ENCODE assay signal across 8 cellular contexts in the genomic region with DNA sequence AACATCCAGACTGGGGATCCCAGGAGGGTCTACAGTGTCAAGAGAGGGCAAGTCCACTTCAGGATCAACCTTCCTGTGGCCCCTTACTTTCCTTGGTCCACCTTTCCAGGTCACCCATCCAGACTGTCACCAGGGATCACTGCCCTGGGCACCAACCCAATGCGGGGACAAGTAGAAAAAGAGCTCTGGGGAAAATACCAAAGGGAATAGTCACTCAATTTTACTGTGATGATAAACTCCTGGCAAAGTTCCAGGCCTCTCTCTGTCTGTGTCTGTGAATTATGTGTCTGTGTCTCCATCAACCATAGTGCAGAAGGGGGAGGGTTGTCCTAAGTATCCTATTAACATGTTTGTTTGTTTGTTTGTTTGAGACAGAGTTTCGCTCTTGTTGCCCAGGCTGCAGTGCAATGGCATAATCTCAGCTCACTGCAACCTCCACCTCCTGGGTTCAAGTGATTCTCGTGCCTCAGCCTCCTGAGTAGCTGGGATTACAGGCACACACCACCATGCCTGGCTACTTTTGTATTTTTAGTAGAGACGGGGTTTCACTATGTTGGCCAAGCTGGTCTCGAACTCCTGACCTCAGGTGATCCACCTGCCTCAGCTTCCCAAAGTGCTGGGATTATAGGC. TPM values are rescaled to one million over a fixed set of nuclear protein-coding genes. Genes with fewer than 3 reads are reported as not detected.
DNase-seq lines count a peak whose midpoint lies in the region; ATAC-seq, FAIRE-seq and TF ChIP-seq lines count a peak whose summit lies in the region.
"Not testable (repeated sequence)": the region's sequence is repeated elsewhere in the genome, so short reads cannot be mapped to it uniquely, and the experiment has no call there.

No MANE protein-coding gene starts in this region.

- H3K27ac Mint-ChIP-seq in astrocyte (ENCODE audit: unreplicated experiment) (peak overlapping the region; percentile 85), osteocyte (ENCODE audit: unreplicated experiment) (peak overlapping the region; percentile 57)

- not testable (repeated sequence) for H3K36me3 Mint-ChIP-seq in astrocyte (ENCODE audit: low read depth, unreplicated experiment); osteocyte (ENCODE audit: unreplicated experiment)

- H3K27ac ChIP-seq in IMR-90 (ENCODE audit: insufficient read depth, low read length) = not testable (repeated sequence)
- peak overlapping the region; percentile 94 for H3K27ac ChIP-seq in RWPE1
- peak overlapping the region; percentile 12 for H3K27ac ChIP-seq in astrocyte (ENCODE audit: low read depth, low read length)
- peak overlapping the region; percentile 27 for H3K27ac ChIP-seq in keratinocyte (ENCODE audit: control insufficient read depth, insufficient read depth, low read length)

- H3K4me2 ChIP-seq in IMR-90 (ENCODE audit: low read depth, low read length) = not testable (repeated sequence)
- peak overlapping the region; percentile 39 for H3K4me2 ChIP-seq in astrocyte (ENCODE audit: low read length)
- H3K4me2 ChIP-seq in keratinocyte (ENCODE audit: control insufficient read depth, extremely low read depth, insufficient read depth, low read depth, low read length) = peak overlapping the region; percentile 51

- ATAC-seq in IMR-90 (ENCODE audit: low read depth) = not testable (repeated sequence)

- peak overlapping the region; percentile 11 for H2AFZ ChIP-seq in IMR-90 (replicated peaks; ENCODE audit: low read length, poor library complexity)
- H2AFZ ChIP-seq in astrocyte (ENCODE audit: low read depth, low read length); keratinocyte (ENCODE audit: control insufficient read depth, low read length): not testable (repeated sequence)

- CTCF ChIA-PET in IMR-90 (lab: Yijun Ruan, JAX) = not testable (repeated sequence)
- CTCF ChIA-PET in RWPE1 (lab: Yijun Ruan, JAX) = interaction anchor here (0.8 kb wide), 1 partner anchor 60 kb away, joined by 3 read pairs; no protein-coding TSS in a partner anchor

- peak overlapping the region; percentile 72 for H2BK20ac ChIP-seq in IMR-90 (ENCODE audit: low read depth, low read length)

- not testable (repeated sequence) for H3K36me3 ChIP-seq in IMR-90 (ENCODE audit: control insufficient read depth, insufficient read depth, low read length); astrocyte (ENCODE audit: insufficient read depth, low read length); keratinocyte (ENCODE audit: control insufficient read depth in 2 of 2, extremely low read depth in 1 of 2, insufficient read depth in 2 of 2, low read length in 2 of 2)

- peak overlapping the region; percentile 34 for H3K4me3 Mint-ChIP-seq in astrocyte (ENCODE audit: unreplicated experiment)
- not testable (repeated sequence) for H3K4me3 Mint-ChIP-seq in osteocyte (ENCODE audit: unreplicated experiment)

- H4K91ac ChIP-seq in IMR-90 (ENCODE audit: insufficient read depth, low read depth, low read length) = 0 out of 2 replicates have a peak overlapping the region, but pooled peaks have one; percentile 36

- peak overlapping the region; percentile 72 for H3K4ac ChIP-seq in IMR-90 (ENCODE audit: low read depth, low read length)

- not testable (repeated sequence) for BruUV-seq in IMR-90 (replicated peaks; lab: Mats Ljungman, UMichigan)

- peak overlapping the region; percentile 8; the same call in 1 of the 2 replicates for H3K14ac ChIP-seq in IMR-90 (replicated peaks; ENCODE audit: low read depth, low read length)

- dilution Hi-C loops in IMR-90 (cut with HindIII; ENCODE audit: low sequenced_read_pairs, unreplicated experiment); keratinocyte (cut with MboI; ENCODE audit: extremely low pct_ligation_motif_present, low sequenced_read_pairs): not testable (repeated sequence)

- not testable (repeated sequence) for H3K56ac ChIP-seq in IMR-90 (ENCODE audit: extremely low read depth, insufficient read depth, low read length)

- not testable (repeated sequence) for TF ChIP-seq POLR2A in IMR-90 (IDR thresholded peaks at IDR 0.05; ENCODE audit: low read depth, low read length)

- not testable (repeated sequence) for H3K9me3 Mint-ChIP-seq in astrocyte (ENCODE audit: unreplicated experiment); osteocyte (ENCODE audit: unreplicated experiment)

- TF ChIP-seq CTCF in IMR-90 (conservative IDR thresholded peaks at IDR 0.05; ENCODE audit: low read depth, low read length); RWPE1 (conservative IDR thresholded peaks at IDR 0.05; ENCODE audit: low read depth); astrocyte (IDR thresholded peaks at IDR 0.05; ENCODE audit: insufficient read depth, low read depth, low read length); epithelial cell of esophagus (IDR thresholded peaks at IDR 0.05; ENCODE audit: insufficient read depth, low read depth, low read length, missing control alignments); keratinocyte (optimal IDR thresholded peaks at IDR 0.05 in 1 of 3, IDR thresholded peaks at IDR 0.05 in 1 of 3, conservative IDR thresholded peaks at IDR 0.05 in 1 of 3; ENCODE audit: extremely low read depth in 1 of 3, insufficient read depth in 2 of 3, low read length in 3 of 3); osteocyte (IDR thresholded peaks at IDR 0.05): not testable (repeated sequence)

- not testable (repeated sequence) for H3K27me3 Mint-ChIP-seq in astrocyte (ENCODE audit: low read depth, unreplicated experiment); osteocyte (ENCODE audit: unreplicated experiment)

- H2BK5ac ChIP-seq in IMR-90 (ENCODE audit: low read depth, low read length, poor library complexity, severe bottlenecking) = not testable (repeated sequence)

- H3K79me1 ChIP-seq in IMR-90 (ENCODE audit: low read depth in 1 of 2, low read length in 2 of 2) = peaks cover 3 to 26% of the 10 kb centered on the region in 2 experiments

- H2BK120ac ChIP-seq in IMR-90 (ENCODE audit: low read depth, low read length) = not testable (repeated sequence)

- H3K79me2 ChIP-seq in astrocyte (ENCODE audit: insufficient read depth, low read length) = peaks cover 25% of the 10 kb centered on the region
- H3K79me2 ChIP-seq in keratinocyte (ENCODE audit: control insufficient read depth, insufficient read depth, low read length) = peaks cover 23% of the 10 kb centered on the region

- H3K18ac ChIP-seq in IMR-90 (ENCODE audit: low read depth, low read length) = not testable (repeated sequence)

- not testable (repeated sequence) for FAIRE-seq in astrocyte (lab: Jason Lieb, UNC)
- FAIRE-seq in keratinocyte (lab: Jason Lieb, UNC) = peak; percentile 41

- not testable (repeated sequence) for TF ChIP-seq RAD21 in IMR-90 (IDR thresholded peaks at IDR 0.05; ENCODE audit: low read length)

- peak; percentile 89 for DNase-seq in A172 (ENCODE audit: low spot score)
- DNase-seq in EL = peak; percentile 89
- DNase-seq in IMR-90 = peak; percentile 62
- peak; percentile 42 for DNase-seq in RWPE1 (ENCODE audit: low spot score)
- DNase-seq in astrocyte (ENCODE audit: low read depth) = peak; percentile 49
- DNase-seq in epithelial cell of esophagus (ENCODE audit: low read depth) = peak; percentile 87
- DNase-seq in keratinocyte (ENCODE audit: low read depth, low spot score); osteocyte (ENCODE audit: extremely low spot score, unreplicated experiment): not testable (repeated sequence)

- 0 out of 2 replicates have a peak overlapping the region, but pooled peaks have one; percentile 18 for H3K23ac ChIP-seq in IMR-90 (ENCODE audit: low read depth, low read length)

- H3K4me1 ChIP-seq in IMR-90 (ENCODE audit: control insufficient read depth, insufficient read depth, low read length) = not testable (repeated sequence)
- H3K4me1 ChIP-seq in astrocyte (ENCODE audit: insufficient read depth, low read length) (peaks cover 19% of the 10 kb centered on the region), keratinocyte (ENCODE audit: control insufficient read depth, extremely low read depth, insufficient read depth, low read length) (peaks cover 22% of the 10 kb centered on the region)

- H3K27me3 ChIP-seq in IMR-90 (ENCODE audit: control insufficient read depth, insufficient read depth, low read length); astrocyte (ENCODE audit: insufficient read depth, low read length); keratinocyte (ENCODE audit: control insufficient read depth, extremely low read depth, insufficient read depth, low read length): not testable (repeated sequence)

- not testable (repeated sequence) for H3K9me3 ChIP-seq in IMR-90 (ENCODE audit: control insufficient read depth, insufficient read depth, low read length); astrocyte (ENCODE audit: insufficient read depth, low read depth, low read length); keratinocyte (ENCODE audit: control insufficient read depth, low read depth, low read length)

- in situ Hi-C loops in IMR-90 (cut with MboI; ENCODE audit: low sequenced_read_pairs) = not testable (repeated sequence)

- H3K4me3 ChIP-seq in IMR-90 (ENCODE audit: insufficient read depth, low read depth, low read length); astrocyte (ENCODE audit: insufficient read depth, low read depth, low read length); epithelial cell of esophagus (ENCODE audit: low read length); keratinocyte (ENCODE audit: control insufficient read depth in 2 of 3, extremely low read depth in 1 of 3, insufficient read depth in 2 of 3, low read depth in 1 of 3, low read length in 3 of 3): not testable (repeated sequence)

- H2AK5ac ChIP-seq in IMR-90 (ENCODE audit: low read depth, low read length) = peak overlapping the region; percentile 69

- peak overlapping the region; percentile 22 for H2AK9ac ChIP-seq in IMR-90 (replicated peaks; ENCODE audit: low read depth, low read length, poor library complexity)

- H4K20me1 ChIP-seq in IMR-90 (ENCODE audit: insufficient read depth, low read length) = peaks cover 14% of the 10 kb centered on the region; the same call in 1 of the 2 replicates
- H4K20me1 ChIP-seq in astrocyte (ENCODE audit: insufficient read depth, low read length); keratinocyte (ENCODE audit: control insufficient read depth, extremely low read depth, insufficient read depth, low read length): not testable (repeated sequence)

- not testable (repeated sequence) for H3K9ac ChIP-seq in IMR-90 (ENCODE audit: low read depth, low read length); astrocyte (ENCODE audit: low read length); keratinocyte (ENCODE audit: control insufficient read depth, extremely low read depth, insufficient read depth, low read length)

- POLR2A ChIA-PET in IMR-90 (lab: Charles Lee; ENCODE audit: unreplicated experiment); RWPE1 (lab: Yijun Ruan, JAX; ENCODE audit: low non-redundant PET): not testable (repeated sequence)

- no CpG with 5 or more reads among the region's 5 CpGs for WGBS in IMR-90 (ENCODE audit: extremely low coverage in 2 of 2, insufficient read length in 1 of 2), 2 experiments

- H4K5ac ChIP-seq in IMR-90 (ENCODE audit: low read depth, low read length) = not testable (repeated sequence)

- H3K9me1 ChIP-seq in IMR-90 (ENCODE audit: insufficient read depth, low read length) = peaks cover 15% of the 10 kb centered on the region
- not testable (repeated sequence) for H3K9me1 ChIP-seq in keratinocyte (ENCODE audit: control insufficient read depth, extremely low read depth, insufficient read depth, low read length)

- H4K8ac ChIP-seq in IMR-90 (ENCODE audit: low read depth in 2 of 2, low read length in 2 of 2) = peak overlapping the region in 1 of 2 experiments; percentile 53; a peak in 1 of 4 replicates

- intact Hi-C loops in IMR-90 (cut with micrococcal nuclease) = not testable (repeated sequence)

- peaks cover 19% of the 10 kb centered on the region for H3K4me1 Mint-ChIP-seq in astrocyte (ENCODE audit: low read depth, unreplicated experiment)
- H3K4me1 Mint-ChIP-seq in osteocyte (ENCODE audit: unreplicated experiment) = peaks cover 29% of the 10 kb centered on the region

- H2BK15ac ChIP-seq in IMR-90 (ENCODE audit: low read depth, low read length) = not testable (repeated sequence)

RNA-seq across cellular contexts. Expression of a gene that starts 3.0 kb away (rescaled TPM):
- total RNA-seq in A172 (2014; rRNA removed; shearing (Covaris generic)) = 24.7 and 29.7 TPM in 2 replicates
- total RNA-seq in IMR-90 (2012; rRNA removed) = 19.0 and 22.8 TPM in 2 replicates
- polyA plus RNA-seq in IMR-90 (2012; rRNA removed) = 68.8 and 71.5 TPM in 2 replicates
- 43.1 and 81.0 TPM in 2 replicates for polyA plus RNA-seq in IMR-90 (2012; cell fraction: cytosol; rRNA removed)
- 269 and 514 TPM in 2 replicates for polyA plus RNA-seq in IMR-90 (2012; cell fraction: nucleus; rRNA removed; ENCODE audit: low replicate concordance)
- 127 and 153 TPM in 2 replicates for total RNA-seq in astrocyte
- 24.9 to 51.4 TPM (median 29.2 TPM) in 3 replicates for polyA plus RNA-seq in keratinocyte
- polyA plus RNA-seq in keratinocyte (2011; ENCODE audit: low read depth) = 65.8 TPM
- polyA plus RNA-seq in keratinocyte (2011; cell fraction: cytosol; rRNA removed) = 22.9 and 50.3 TPM in 2 replicates
- 100 and 122 TPM in 2 replicates for polyA plus RNA-seq in keratinocyte (2011; cell fraction: nucleus; rRNA removed)
- polyA plus RNA-seq in keratinocyte (2012; ENCODE audit: low replicate concordance) = 47.2 and 78.2 TPM in 2 replicates
- polyA minus RNA-seq in keratinocyte = 63.9 to 128 TPM (median 69.3 TPM) in 3 replicates
- polyA minus RNA-seq in keratinocyte (2011; cell fraction: cytosol; rRNA and poly(A)+ RNA removed) = 86.5 TPM
- polyA minus RNA-seq in keratinocyte (2011; cell fraction: nucleus; rRNA and poly(A)+ RNA removed) = 121 and 126 TPM in 2 replicates
- 104 TPM in 2 replicates for total RNA-seq in osteocyte

RNA-seq across cellular contexts. Expression of a gene that starts 8.8 kb away (rescaled TPM):
- 12.0 and 13.6 TPM in 2 replicates for total RNA-seq in A172 (2014; rRNA removed; shearing (Covaris generic))
- total RNA-seq in IMR-90 (2012; rRNA removed) = 25.8 and 27.1 TPM in 2 replicates
- 28.7 and 30.1 TPM in 2 replicates for polyA plus RNA-seq in IMR-90 (2012; rRNA removed)
- polyA plus RNA-seq in IMR-90 (2012; cell fraction: cytosol; rRNA removed) = 14.3 and 46.6 TPM in 2 replicates
- 70.3 and 122 TPM in 2 replicates for polyA plus RNA-seq in IMR-90 (2012; cell fraction: nucleus; rRNA removed; ENCODE audit: low replicate concordance)
- 13.7 and 14.0 TPM in 2 replicates for total RNA-seq in astrocyte
- polyA plus RNA-seq in keratinocyte = 9.3 to 16.6 TPM (median 10.0 TPM) in 3 replicates
- polyA plus RNA-seq in keratinocyte (2011; ENCODE audit: low read depth) = 0.97 TPM
- 6.4 and 7.8 TPM in 2 replicates for polyA plus RNA-seq in keratinocyte (2011; cell fraction: cytosol; rRNA removed)
- polyA plus RNA-seq in keratinocyte (2011; cell fraction: nucleus; rRNA removed) = 20.6 and 24.4 TPM in 2 replicates
- polyA plus RNA-seq in keratinocyte (2012; ENCODE audit: low replicate concordance) = 5.7 and 8.2 TPM in 2 replicates
- 12.4 to 25.5 TPM (median 15.5 TPM) in 3 replicates for polyA minus RNA-seq in keratinocyte
- 9.2 TPM for polyA minus RNA-seq in keratinocyte (2011; cell fraction: cytosol; rRNA and poly(A)+ RNA removed)
- polyA minus RNA-seq in keratinocyte (2011; cell fraction: nucleus; rRNA and poly(A)+ RNA removed) = 9.4 and 16.4 TPM in 2 replicates
- total RNA-seq in osteocyte = 44.7 and 46.3 TPM in 2 replicates
